ENCODE assay signal across 9 cellular contexts in the genomic region with DNA sequence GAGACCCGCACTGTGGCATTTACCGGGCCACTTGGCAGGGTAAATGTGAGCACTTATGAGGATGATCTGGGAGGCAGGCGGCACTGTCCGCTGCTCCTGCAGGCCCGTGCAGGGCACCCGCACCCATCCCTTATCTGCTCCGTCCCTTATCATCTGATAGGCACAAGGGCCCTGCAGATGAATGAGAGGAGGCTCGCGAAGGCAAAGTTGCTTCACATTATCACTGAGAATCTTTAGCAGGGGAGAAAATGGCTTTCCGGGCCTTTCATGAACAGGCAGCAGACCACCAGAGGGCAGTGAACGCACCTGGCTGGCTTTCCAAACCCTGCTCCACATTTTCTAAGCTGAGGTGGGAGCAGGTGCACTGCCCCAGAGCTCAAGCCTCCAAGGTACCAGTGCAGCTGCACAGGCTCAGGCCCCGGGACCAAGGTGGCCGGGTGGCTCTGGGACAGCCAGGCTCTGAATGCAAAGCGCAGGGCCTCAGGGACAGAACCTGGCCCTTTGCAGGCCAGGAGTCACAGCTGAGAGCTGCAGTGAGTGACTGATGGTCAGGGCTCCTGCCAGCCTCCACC.
A peak's percentile ranks its signal among the peaks of the same experiment; 100 is the strongest.
DNase-seq lines count a peak whose midpoint lies in the region; ATAC-seq, FAIRE-seq and TF ChIP-seq lines count a peak whose summit lies in the region.
"Had no signal": no experiment of that assay in that cellular context is flagged by ENCODE, and none has a peak within 500 bp of the region (broad histone marks: within the 10 kb centered on the region; RNA-seq: fewer than 3 reads in every experiment).

No MANE protein-coding gene starts in this region.

- intact Hi-C loops in Right ventricle myocardium superior (cut with DNase I), result no loop called here
- intact Hi-C loops in cardiac septum (cut with DNase I), result no loop called here
- intact Hi-C loops in pancreas (cut with DNase I), result no loop called here

- H3K4me3 ChIP-seq in pancreas, result no peak overlapping the region
- no peak overlapping the region for H3K4me3 ChIP-seq in gastroesophageal sphincter

- WGBS in pancreas, 2 donors, result 58 to 60% methylated on average over 14 of the region's 14 CpGs
- WGBS in gastroesophageal sphincter (ENCODE audit: low coverage in 1 of 2), 2 donors, result 43 to 60% methylated on average over 2 to 3 of the region's 14 CpGs

- H3K27me3 ChIP-seq in pancreas (no peaks in the 10 kb centered on the region), gastroesophageal sphincter (no peaks in the 10 kb centered on the region)

- DNase-seq in Right ventricle myocardium superior, result no peak
- no peak for DNase-seq in cardiac septum (ENCODE audit: low spot score)
- peak; percentile 57 for DNase-seq in NCI-H2196 (lab: John Stamatoyannopoulos, UW; ENCODE audit: unreplicated experiment)
- peak; percentile 12 for DNase-seq in cerebellum (ENCODE audit: low spot score)
- DNase-seq in pancreas, result peak in 2 of 6 donors; percentile 13 to 35
- DNase-seq in activated CD4-positive, alpha-beta T cell treated with anti-CD3 and anti-CD28 coated beads for 48 hours, result no peak

- no peak for FAIRE-seq in pancreas (lab: Jason Lieb, UNC)
- FAIRE-seq: GM18507 had no signal

- H3K9me3 ChIP-seq in pancreas (no peaks in the 10 kb centered on the region), gastroesophageal sphincter (no peaks in the 10 kb centered on the region)

- H3K36me3 ChIP-seq in pancreas (peaks cover 0 to 18% (median 0%) of the 10 kb centered on the region in 3 donors), gastroesophageal sphincter (no peaks in the 10 kb centered on the region)

- no peak for TF ChIP-seq POLR2A in gastroesophageal sphincter (IDR thresholded peaks at IDR 0.05)

- TF ChIP-seq CTCF in pancreas (IDR thresholded peaks at IDR 0.05) (peak in 3 of 4 donors; percentile 9 to 25 (median 20)), gastroesophageal sphincter (IDR thresholded peaks at IDR 0.05) (peak in 1 of 4 experiments; percentile 48)

- ATAC-seq in Right ventricle myocardium superior (ENCODE audit: poor library complexity) (peak; percentile 39), pancreas (peak in 3 of 4 donors; percentile 67 to 75 (median 75)), gastroesophageal sphincter (no peak), HG03095 (IDR thresholded peaks at IDR 0.05; ENCODE audit: unreplicated experiment) (no peak)

- TF ChIP-seq EP300 in gastroesophageal sphincter (IDR thresholded peaks at IDR 0.05), result no peak

- H3K4me1 ChIP-seq in pancreas, result no peaks in the 10 kb centered on the region
- H3K4me1 ChIP-seq in gastroesophageal sphincter, result no peaks in the 10 kb centered on the region

- H3K27ac ChIP-seq in pancreas (no peak overlapping the region), gastroesophageal sphincter (no peak overlapping the region)

Comparison
In these comparisons a context has a peak if more than half of its experiments do, and no peak if none do; other contexts are left out.
1. ATAC-seq: peak in Right ventricle myocardium superior (single experiment) and pancreas (3 of 4); none in gastroesophageal sphincter (single experiment) and HG03095 (single experiment).
2. DNase-seq: peak in NCI-H2196 (single experiment) and cerebellum (single experiment); none in Right ventricle myocardium superior (single experiment), cardiac septum (single experiment) and activated CD4-positive, alpha-beta T cell treated with anti-CD3 and anti-CD28 coated beads for 48 hours (single experiment).